22 cellular contexts compared by ENCODE assay signal in genomic region chr11:47007579-47007978, GRCh38.
DNase-seq lines count a peak whose midpoint lies in the region; ATAC-seq and TF ChIP-seq lines count a peak whose summit lies in the region.
"Had no signal": no experiment of that assay in that cellular context is flagged by ENCODE, and none has a peak within 500 bp of the region (broad histone marks: within the 10 kb centered on the region; RNA-seq: fewer than 3 reads in every experiment).

No MANE protein-coding gene starts in this region.

- H3K27me3 ChIP-seq in A673 (replicated peaks; ENCODE audit: insufficient read depth, low read depth, low read length, poor library complexity) (no peaks in the 10 kb centered on the region), aorta (ENCODE audit: control insufficient read depth in 1 of 2, insufficient read depth in 2 of 2, low read length in 1 of 2) (no peaks in the 10 kb centered on the region)
- H3K27me3 ChIP-seq: BLaER1 treated with 17β-estradiol and CSF1 and Interleukin-3, amounts not matched to agents 10 nM and 100 nM had no signal

- peak; percentile 87 for DNase-seq in A673 (ENCODE audit: low spot score)
- peak; percentile 56 for DNase-seq in NCI-H2171 treated with DMSO at 0.1 percent for 48 hours (lab: John Stamatoyannopoulos, UW)
- DNase-seq in NCI-H82 treated with DMSO at 0.1 percent for 48 hours (lab: John Stamatoyannopoulos, UW; ENCODE audit: unreplicated experiment) = peak; percentile 91
- DNase-seq in glutamatergic neuron = no peak
- no peak for DNase-seq in WTC11 (ENCODE audit: low spot score)
- no peak for DNase-seq in cortex of kidney (lab: John Stamatoyannopoulos, UW)
- DNase-seq in aorta = no peak
- DNase-seq in stimulated activated effector memory CD8-positive, alpha-beta T cell treated with anti-CD3 and anti-CD28 coated beads, Interleukin-12 subunit alpha, Interleukin-12 subunit beta, amount 100 ng/mL, for 72 hours (ENCODE audit: low spot score in 2 of 2) = no peak
- DNase-seq: CD8-positive, alpha-beta memory T cell; DMS153; EL; HFFc6; KG1; NCI-H1048; NCI-H1436 treated with DMSO at 0.1 percent for 48 hours; NCI-H2029 treated with DMSO at 0.1 percent for 48 hours; NCI-H774 had no signal

- no TSS peak for BruUV-seq in A673 (replicated peaks; lab: Mats Ljungman, UMichigan)

- H3K4me3 Mint-ChIP-seq in glutamatergic neuron (ENCODE audit: unreplicated experiment) (no peak overlapping the region), WTC11 (no peak overlapping the region)
- H3K4me3 Mint-ChIP-seq in stimulated activated effector memory CD8-positive, alpha-beta T cell treated with anti-CD3 and anti-CD28 coated beads, Interleukin-12 subunit alpha, Interleukin-12 subunit beta, amount 100 ng/mL, for 72 hours = no peak overlapping the region
- H3K4me3 Mint-ChIP-seq: CD8-positive, alpha-beta memory T cell; HFFc6 had no signal

- H3K4me1 ChIP-seq in A673 (ENCODE audit: insufficient read depth, low read length, poor library complexity, severe bottlenecking) (peaks cover 52% of the 10 kb centered on the region), aorta (ENCODE audit: control insufficient read depth in 1 of 2, insufficient read depth in 2 of 2, low read length in 2 of 2) (peaks cover 0 to 4% of the 10 kb centered on the region in 2 donors)

- H3K36me3 Mint-ChIP-seq in glutamatergic neuron (ENCODE audit: unreplicated experiment) = no peaks in the 10 kb centered on the region
- peaks cover 3% of the 10 kb centered on the region; the same call in 1 of the 2 replicates for H3K36me3 Mint-ChIP-seq in WTC11
- no peaks in the 10 kb centered on the region for H3K36me3 Mint-ChIP-seq in stimulated activated effector memory CD8-positive, alpha-beta T cell treated with anti-CD3 and anti-CD28 coated beads, Interleukin-12 subunit alpha, Interleukin-12 subunit beta, amount 100 ng/mL, for 72 hours

- H3K27me3 Mint-ChIP-seq in glutamatergic neuron (ENCODE audit: unreplicated experiment) (no peaks in the 10 kb centered on the region), WTC11 (ENCODE audit: low read depth) (no peaks in the 10 kb centered on the region)

- 45 to 46% methylated on average over 2 of the region's 2 CpGs for WGBS in aorta, 2 donors

- H3K27ac ChIP-seq in A673 (ENCODE audit: low read depth, low read length, poor library complexity, severe bottlenecking) = no peak overlapping the region
- no peak overlapping the region for H3K27ac ChIP-seq in aorta (ENCODE audit: low read depth in 1 of 2, low read length in 2 of 2)
- H3K27ac ChIP-seq: BLaER1 treated with 17β-estradiol and CSF1 and Interleukin-3, amounts not matched to agents 10 nM and 100 nM; SK-N-MC had no signal

- no peak for TF ChIP-seq CTCF in A673 (conservative IDR thresholded peaks at IDR 0.05; ENCODE audit: low read depth, low read length)
- TF ChIP-seq CTCF in glutamatergic neuron (IDR thresholded peaks at IDR 0.05; ENCODE audit: partially characterized antibody, unreplicated experiment) = no peak
- TF ChIP-seq CTCF in WTC11 (IDR thresholded peaks at IDR 0.05) = no peak

- POLR2A ChIA-PET in A673 (lab: Charles Lee; ENCODE audit: low non-redundant PET) = no interaction called here
- POLR2A ChIA-PET in WTC11 (lab: Charles Lee) = no interaction called here

- peak overlapping the region; percentile 9 for H3K27ac Mint-ChIP-seq in glutamatergic neuron (ENCODE audit: unreplicated experiment)
- H3K27ac Mint-ChIP-seq in WTC11 = no peak overlapping the region
- H3K27ac Mint-ChIP-seq in stimulated activated effector memory CD8-positive, alpha-beta T cell treated with anti-CD3 and anti-CD28 coated beads, Interleukin-12 subunit alpha, Interleukin-12 subunit beta, amount 100 ng/mL, for 72 hours = no peak overlapping the region
- H3K27ac Mint-ChIP-seq: HFFc6 had no signal

- intact Hi-C loops in A673 (cut with micrococcal nuclease; ENCODE audit: unreplicated experiment) = no loop called here
- intact Hi-C loops in aorta (cut with DNase I) = no loop called here

- peaks cover 5% of the 10 kb centered on the region for H3K9me3 ChIP-seq in A673 (ENCODE audit: low read depth, low read length, poor library complexity, severe bottlenecking)
- no peaks in the 10 kb centered on the region for H3K9me3 ChIP-seq in aorta (ENCODE audit: control insufficient read depth, low read length)
- H3K9me3 ChIP-seq: BLaER1 treated with 17β-estradiol and CSF1 and Interleukin-3, amounts not matched to agents 10 nM and 100 nM had no signal

- H3K4me3 ChIP-seq in A673 (ENCODE audit: low read depth, low read length, poor library complexity, severe bottlenecking) (no peak overlapping the region), aorta (ENCODE audit: low read length in 2 of 2) (no peak overlapping the region)
- H3K4me3 ChIP-seq: BLaER1 treated with 17β-estradiol and CSF1 and Interleukin-3, amounts not matched to agents 10 nM and 100 nM; SK-N-MC had no signal

- CTCF ChIA-PET in A673 (lab: Charles Lee) = no interaction called here
- CTCF ChIA-PET in WTC11 (lab: Charles Lee) = no interaction called here

- no peaks in the 10 kb centered on the region for H3K36me3 ChIP-seq in A673 (ENCODE audit: insufficient read depth, low read length, poor library complexity, severe bottlenecking)
- H3K36me3 ChIP-seq in aorta (ENCODE audit: control insufficient read depth in 1 of 2, insufficient read depth in 2 of 2, low read length in 1 of 2) = no peaks in the 10 kb centered on the region
- H3K36me3 ChIP-seq: BLaER1 treated with 17β-estradiol and CSF1 and Interleukin-3, amounts not matched to agents 10 nM and 100 nM had no signal

- H3K4me1 Mint-ChIP-seq in glutamatergic neuron (ENCODE audit: low read depth, unreplicated experiment) = peaks cover 3% of the 10 kb centered on the region
- H3K4me1 Mint-ChIP-seq in WTC11 = peaks cover 4% of the 10 kb centered on the region
- H3K4me1 Mint-ChIP-seq in stimulated activated effector memory CD8-positive, alpha-beta T cell treated with anti-CD3 and anti-CD28 coated beads, Interleukin-12 subunit alpha, Interleukin-12 subunit beta, amount 100 ng/mL, for 72 hours = peaks cover 20% of the 10 kb centered on the region

- H3K9me3 Mint-ChIP-seq in glutamatergic neuron (ENCODE audit: unreplicated experiment) (peaks cover 2% of the 10 kb centered on the region), WTC11 (peaks cover 9% of the 10 kb centered on the region; the same call in 1 of the 2 replicates)
- H3K9me3 Mint-ChIP-seq in stimulated activated effector memory CD8-positive, alpha-beta T cell treated with anti-CD3 and anti-CD28 coated beads, Interleukin-12 subunit alpha, Interleukin-12 subunit beta, amount 100 ng/mL, for 72 hours = no peaks in the 10 kb centered on the region
- H3K9me3 Mint-ChIP-seq: CD8-positive, alpha-beta memory T cell; HFFc6 had no signal

- ATAC-seq in WTC11 (no peak), aorta (ENCODE audit: low FRiP score) (no peak)
- no peak for ATAC-seq in stimulated activated effector memory CD8-positive, alpha-beta T cell treated with anti-CD3 and anti-CD28 coated beads, Interleukin-12 subunit alpha, Interleukin-12 subunit beta, amount 100 ng/mL, for 72 hours
- ATAC-seq: HepG2, Panc1, Right ventricle myocardium inferior had no signal

TF ChIP-seq in WTC11, 78 proteins besides CTCF, POLR2A, EP300 and RAD21:
- TF ChIP-seq USF1 (CRISPR knock-in tag; IDR thresholded peaks at IDR 0.05) (no peak), ATF2 (CRISPR knock-in tag; IDR thresholded peaks at IDR 0.05; ENCODE audit: borderline replicate concordance, low read depth) (no peak), E2F4 (CRISPR knock-in tag; IDR thresholded peaks at IDR 0.05; ENCODE audit: borderline replicate concordance, low read depth) (no peak), ZNF121 (CRISPR knock-in tag; IDR thresholded peaks at IDR 0.05) (no peak), NFE2L1 (CRISPR knock-in tag; IDR thresholded peaks at IDR 0.05) (no peak), ZNF512 (CRISPR knock-in tag; IDR thresholded peaks at IDR 0.05; ENCODE audit: borderline replicate concordance) (no peak), ZBTB21 (CRISPR knock-in tag; IDR thresholded peaks at IDR 0.05; ENCODE audit: borderline replicate concordance) (no peak)

Comparison
In these comparisons a context has a peak if more than half of its experiments do, and no peak if none do; other contexts are left out.
1. DNase-seq: peak in A673 (single experiment), NCI-H2171 treated with DMSO at 0.1 percent for 48 hours (single experiment) and NCI-H82 treated with DMSO at 0.1 percent for 48 hours (single experiment); none in glutamatergic neuron (single experiment), WTC11 (single experiment), cortex of kidney (single experiment), aorta (0 of 2) and stimulated activated effector memory CD8-positive, alpha-beta T cell treated with anti-CD3 and anti-CD28 coated beads, Interleukin-12 subunit alpha, Interleukin-12 subunit beta, amount 100 ng/mL, for 72 hours (0 of 2).